ENCODE assay signal across 14 cellular contexts in the genomic region with DNA sequence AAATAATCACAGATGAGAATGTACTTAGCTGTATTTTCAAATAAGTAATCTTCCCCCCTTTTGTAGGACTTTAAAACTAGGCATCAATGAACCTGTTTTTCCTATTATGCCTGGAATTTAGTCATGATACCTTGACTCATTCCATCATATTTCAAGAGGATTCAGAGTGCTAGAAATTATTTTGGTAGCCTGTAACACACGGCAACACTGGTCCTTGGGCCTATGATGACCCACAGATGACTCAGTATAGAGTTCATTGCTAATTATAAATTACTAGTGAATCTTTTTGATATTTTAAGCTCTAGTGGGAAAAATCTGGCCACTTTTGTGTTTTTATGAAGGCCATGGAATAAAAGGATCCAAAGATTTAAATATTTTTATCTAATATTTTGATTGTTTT. TPM values are rescaled to one million over a fixed set of nuclear protein-coding genes. Genes with fewer than 3 reads are reported as not detected.
DNase-seq lines count a peak whose midpoint lies in the region; ATAC-seq, FAIRE-seq and TF ChIP-seq lines count a peak whose summit lies in the region.
"Had no signal": no experiment of that assay in that cellular context is flagged by ENCODE, and none has a peak within 500 bp of the region (broad histone marks: within the 10 kb centered on the region; RNA-seq: fewer than 3 reads in every experiment).

No MANE protein-coding gene starts in this region.

- no CpG with 5 or more reads among the region's 1 CpG for WGBS in IMR-90 (ENCODE audit: extremely low coverage in 2 of 2, insufficient read length in 1 of 2), 2 experiments

- no peak overlapping the region for H3K27ac ChIP-seq in IMR-90 (ENCODE audit: insufficient read depth, low read length)
- no peak overlapping the region for H3K27ac ChIP-seq in astrocyte (ENCODE audit: low read depth, low read length)
- H3K27ac ChIP-seq: BLaER1 treated with 17β-estradiol and CSF1 and Interleukin-3, amounts not matched to agents 10 nM and 100 nM had no signal

- H3K27me3 ChIP-seq in IMR-90 (ENCODE audit: control insufficient read depth, insufficient read depth, low read length) (no peaks in the 10 kb centered on the region), astrocyte (ENCODE audit: insufficient read depth, low read length) (no peaks in the 10 kb centered on the region)
- H3K27me3 ChIP-seq: BLaER1 treated with 17β-estradiol and CSF1 and Interleukin-3, amounts not matched to agents 10 nM and 100 nM had no signal

- no peak overlapping the region for H3K56ac ChIP-seq in IMR-90 (ENCODE audit: extremely low read depth, insufficient read depth, low read length)

- H3K9me3 ChIP-seq in IMR-90 (ENCODE audit: control insufficient read depth, insufficient read depth, low read length) (no peaks in the 10 kb centered on the region), astrocyte (ENCODE audit: insufficient read depth, low read depth, low read length) (no peaks in the 10 kb centered on the region)
- H3K9me3 ChIP-seq: BLaER1 treated with 17β-estradiol and CSF1 and Interleukin-3, amounts not matched to agents 10 nM and 100 nM had no signal

- DNase-seq in EL, result peak; percentile 26
- peak; percentile 45 for DNase-seq in IMR-90
- peak; percentile 42 for DNase-seq in astrocyte (ENCODE audit: low read depth)
- peak; percentile 41 for DNase-seq in myocyte (ENCODE audit: low read depth)
- DNase-seq in activated CD4-positive, alpha-beta T cell treated with anti-CD3 and anti-CD28 coated beads, Interleukin-2, amount 50 U/mL, for 4 hours, result no peak
- DNase-seq in OCI-M2 (lab: John Stamatoyannopoulos, UW; ENCODE audit: unreplicated experiment), result no peak
- no peak for DNase-seq in activated naive CD4-positive, alpha-beta T cell treated with Interleukin-2 at 50 U/mL for 16 hours
- no peak for DNase-seq in NCI-H1105 treated with DMSO at 0.1 percent for 48 hours (lab: John Stamatoyannopoulos, UW)
- DNase-seq: DMS 273 treated with DMSO at 0.1 percent for 48 hours, NCI-H1417 treated with DMSO at 0.1 percent for 48 hours, NCI-H345, Right ventricle myocardium superior had no signal

- H3K79me1 ChIP-seq in IMR-90 (ENCODE audit: low read depth in 1 of 2, low read length in 2 of 2), result peaks cover 27 to 68% of the 10 kb centered on the region in 2 experiments

- no peak for TF ChIP-seq POLR2A in IMR-90 (IDR thresholded peaks at IDR 0.05; ENCODE audit: low read depth, low read length)

- no peak overlapping the region for H2AK9ac ChIP-seq in IMR-90 (replicated peaks; ENCODE audit: low read depth, low read length, poor library complexity)

- H3K9me1 ChIP-seq in IMR-90 (ENCODE audit: insufficient read depth, low read length), result peaks cover 31% of the 10 kb centered on the region

- no peaks in the 10 kb centered on the region for H3K9me3 Mint-ChIP-seq in astrocyte (ENCODE audit: unreplicated experiment)

- no peak overlapping the region for H2BK120ac ChIP-seq in IMR-90 (ENCODE audit: low read depth, low read length)

- intact Hi-C loops in IMR-90 (cut with micrococcal nuclease), result loop anchor here (5.0 to 10.0 kb wide), 2 partner anchors 109 to 206 kb away; no protein-coding TSS in a partner anchor

- H3K27me3 Mint-ChIP-seq in astrocyte (ENCODE audit: low read depth, unreplicated experiment), result no peaks in the 10 kb centered on the region

- H3K4me1 Mint-ChIP-seq in astrocyte (ENCODE audit: low read depth, unreplicated experiment), result peaks cover 25% of the 10 kb centered on the region

- H3K36me3 ChIP-seq in IMR-90 (ENCODE audit: control insufficient read depth, insufficient read depth, low read length), result peaks cover 41% of the 10 kb centered on the region
- peaks cover 33% of the 10 kb centered on the region for H3K36me3 ChIP-seq in astrocyte (ENCODE audit: insufficient read depth, low read length)

- H2BK15ac ChIP-seq in IMR-90 (ENCODE audit: low read depth, low read length), result no peak overlapping the region

- BruUV-seq in IMR-90 (replicated peaks; lab: Mats Ljungman, UMichigan), result no TSS peak

- no peak overlapping the region for H2AK5ac ChIP-seq in IMR-90 (ENCODE audit: low read depth, low read length)

- H2AFZ ChIP-seq in IMR-90 (replicated peaks; ENCODE audit: low read length, poor library complexity) (no peak overlapping the region), astrocyte (ENCODE audit: low read depth, low read length) (no peak overlapping the region)

- no peak overlapping the region for H3K9ac ChIP-seq in IMR-90 (ENCODE audit: low read depth, low read length)
- no peak overlapping the region for H3K9ac ChIP-seq in astrocyte (ENCODE audit: low read length)
- H3K9ac ChIP-seq: BLaER1 treated with 17β-estradiol and CSF1 and Interleukin-3, amounts not matched to agents 10 nM and 100 nM had no signal

- H3K4me3 ChIP-seq in IMR-90 (ENCODE audit: insufficient read depth, low read depth, low read length) (no peak overlapping the region), astrocyte (ENCODE audit: insufficient read depth, low read depth, low read length) (no peak overlapping the region)
- H3K4me3 ChIP-seq: BLaER1 treated with 17β-estradiol and CSF1 and Interleukin-3, amounts not matched to agents 10 nM and 100 nM had no signal

- dilution Hi-C loops in IMR-90 (cut with HindIII; ENCODE audit: low sequenced_read_pairs, unreplicated experiment), result no loop called here

- CTCF ChIA-PET in IMR-90 (lab: Yijun Ruan, JAX), result interaction anchor here (0.5 to 1.4 kb wide), 2 partner anchors 9 to 249 kb away, joined by 3 read pairs; no protein-coding TSS in a partner anchor

- no peak overlapping the region for H4K8ac ChIP-seq in IMR-90 (ENCODE audit: low read depth in 2 of 2, low read length in 2 of 2)

- TF ChIP-seq RAD21 in IMR-90 (IDR thresholded peaks at IDR 0.05; ENCODE audit: low read length), result no peak

- H2BK20ac ChIP-seq in IMR-90 (ENCODE audit: low read depth, low read length), result no peak overlapping the region

- H4K20me1 ChIP-seq in IMR-90 (ENCODE audit: insufficient read depth, low read length), result peaks cover 39% of the 10 kb centered on the region
- peaks cover 49% of the 10 kb centered on the region for H4K20me1 ChIP-seq in astrocyte (ENCODE audit: insufficient read depth, low read length)

- POLR2A ChIA-PET in IMR-90 (lab: Charles Lee; ENCODE audit: unreplicated experiment), result no interaction called here

- no peak for FAIRE-seq in astrocyte (lab: Jason Lieb, UNC)

- H3K23ac ChIP-seq in IMR-90 (ENCODE audit: low read depth, low read length), result no peak overlapping the region

- no peak overlapping the region for H3K27ac Mint-ChIP-seq in astrocyte (ENCODE audit: unreplicated experiment)

- in situ Hi-C loops in IMR-90 (cut with MboI; ENCODE audit: low sequenced_read_pairs), result no loop called here

- H3K4me1 ChIP-seq in IMR-90 (ENCODE audit: control insufficient read depth, insufficient read depth, low read length) (peaks cover 22% of the 10 kb centered on the region), astrocyte (ENCODE audit: insufficient read depth, low read length) (peaks cover 29% of the 10 kb centered on the region)

- H2BK5ac ChIP-seq in IMR-90 (ENCODE audit: low read depth, low read length, poor library complexity, severe bottlenecking), result no peak overlapping the region

- H3K14ac ChIP-seq in IMR-90 (replicated peaks; ENCODE audit: low read depth, low read length), result no peak overlapping the region

- no peak for TF ChIP-seq CTCF in IMR-90 (conservative IDR thresholded peaks at IDR 0.05; ENCODE audit: low read depth, low read length)
- TF ChIP-seq CTCF in astrocyte (IDR thresholded peaks at IDR 0.05; ENCODE audit: insufficient read depth, low read depth, low read length), result no peak

- H3K4me3 Mint-ChIP-seq in astrocyte (ENCODE audit: unreplicated experiment), result no peak overlapping the region

- H3K4me2 ChIP-seq in IMR-90 (ENCODE audit: low read depth, low read length), result no peak overlapping the region
- H3K4me2 ChIP-seq in astrocyte (ENCODE audit: low read length), result no peak overlapping the region
- H3K4me2 ChIP-seq: BLaER1 treated with 17β-estradiol and CSF1 and Interleukin-3, amounts not matched to agents 10 nM and 100 nM had no signal

- H3K36me3 Mint-ChIP-seq in astrocyte (ENCODE audit: low read depth, unreplicated experiment), result peaks cover 12% of the 10 kb centered on the region

- no peak overlapping the region for H3K4ac ChIP-seq in IMR-90 (ENCODE audit: low read depth, low read length)

- no peak for ATAC-seq in IMR-90 (ENCODE audit: low read depth)
- ATAC-seq: Panc1 had no signal

- peaks cover 12% of the 10 kb centered on the region for H3K79me2 ChIP-seq in astrocyte (ENCODE audit: insufficient read depth, low read length)

- H4K5ac ChIP-seq in IMR-90 (ENCODE audit: low read depth, low read length), result no peak overlapping the region

- no peak overlapping the region for H3K18ac ChIP-seq in IMR-90 (ENCODE audit: low read depth, low read length)

- H4K91ac ChIP-seq in IMR-90 (ENCODE audit: insufficient read depth, low read depth, low read length), result no peak overlapping the region

TF ChIP-seq in IMR-90, 13 proteins besides CTCF, POLR2A, EP300 and RAD21 (continues in another document):
- TF ChIP-seq SMC3 (IDR thresholded peaks at IDR 0.05; ENCODE audit: low read depth, low read length) (no peak), BHLHE40 (IDR thresholded peaks at IDR 0.05; ENCODE audit: low read depth, low read length) (no peak), MAZ (IDR thresholded peaks at IDR 0.05; ENCODE audit: borderline replicate concordance, low read depth, low read length) (no peak), RFX5 (IDR thresholded peaks at IDR 0.05; ENCODE audit: low read depth, low read length) (no peak), NFE2L2 (IDR thresholded peaks at IDR 0.05; ENCODE audit: low read depth, low read length) (no peak), MAFK (IDR thresholded peaks at IDR 0.05; ENCODE audit: low read depth, low read length) (no peak)
- TF ChIP-seq, protein P1, sequence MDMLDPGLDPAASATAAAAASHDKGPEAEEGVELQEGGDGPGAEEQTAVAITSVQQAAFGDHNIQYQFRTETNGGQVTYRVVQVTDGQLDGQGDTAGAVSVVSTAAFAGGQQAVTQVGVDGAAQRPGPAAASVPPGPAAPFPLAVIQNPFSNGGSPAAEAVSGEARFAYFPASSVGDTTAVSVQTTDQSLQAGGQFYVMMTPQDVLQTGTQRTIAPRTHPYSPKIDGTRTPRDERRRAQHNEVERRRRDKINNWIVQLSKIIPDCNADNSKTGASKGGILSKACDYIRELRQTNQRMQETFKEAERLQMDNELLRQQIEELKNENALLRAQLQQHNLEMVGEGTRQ (IDR thresholded peaks at IDR 0.05; ENCODE audit: low read depth, low read length), result no peak

RNA-seq across cellular contexts. Expression of a gene that starts 26.0 kb away (rescaled TPM):
- total RNA-seq in IMR-90 (2012; rRNA removed) (13.8 and 15.0 TPM in 2 replicates), astrocyte (20.1 and 23.8 TPM in 2 replicates), myocyte (8.4 and 9.8 TPM in 2 replicates)
- polyA plus RNA-seq in IMR-90 (2012; rRNA removed), result 16.9 and 21.5 TPM in 2 replicates
- polyA plus RNA-seq in IMR-90 (2012; cell fraction: cytosol; rRNA removed), result 8.9 and 11.8 TPM in 2 replicates
- 35.6 and 45.2 TPM in 2 replicates for polyA plus RNA-seq in IMR-90 (2012; cell fraction: nucleus; rRNA removed; ENCODE audit: low replicate concordance)
- 9.1 TPM for polyA plus RNA-seq in myocyte (2012)

RNA-seq across cellular contexts. Expression of a gene that starts 56.0 kb away (rescaled TPM):
- total RNA-seq in IMR-90 (2012; rRNA removed), result 44.3 and 49.4 TPM in 2 replicates
- 54.8 and 66.1 TPM in 2 replicates for polyA plus RNA-seq in IMR-90 (2012; rRNA removed)
- polyA plus RNA-seq in IMR-90 (2012; cell fraction: cytosol; rRNA removed), result 94.9 and 113 TPM in 2 replicates
- 45.7 and 47.0 TPM in 2 replicates for polyA plus RNA-seq in IMR-90 (2012; cell fraction: nucleus; rRNA removed; ENCODE audit: low replicate concordance)
- total RNA-seq in astrocyte, result 84.5 and 88.4 TPM in 2 replicates
- 63.7 and 73.7 TPM in 2 replicates for total RNA-seq in myocyte
- 46.4 TPM for polyA plus RNA-seq in myocyte (2012)

Comparison
In these comparisons a context has a peak if more than half of its experiments do, and no peak if none do; other contexts are left out.
1. DNase-seq: peak in EL (single experiment), IMR-90 (single experiment), astrocyte (single experiment) and myocyte (single experiment); none in activated CD4-positive, alpha-beta T cell treated with anti-CD3 and anti-CD28 coated beads, Interleukin-2, amount 50 U/mL, for 4 hours (0 of 2), OCI-M2 (single experiment), activated naive CD4-positive, alpha-beta T cell treated with Interleukin-2 at 50 U/mL for 16 hours (single experiment) and NCI-H1105 treated with DMSO at 0.1 percent for 48 hours (single experiment).